In the genomic region with DNA sequence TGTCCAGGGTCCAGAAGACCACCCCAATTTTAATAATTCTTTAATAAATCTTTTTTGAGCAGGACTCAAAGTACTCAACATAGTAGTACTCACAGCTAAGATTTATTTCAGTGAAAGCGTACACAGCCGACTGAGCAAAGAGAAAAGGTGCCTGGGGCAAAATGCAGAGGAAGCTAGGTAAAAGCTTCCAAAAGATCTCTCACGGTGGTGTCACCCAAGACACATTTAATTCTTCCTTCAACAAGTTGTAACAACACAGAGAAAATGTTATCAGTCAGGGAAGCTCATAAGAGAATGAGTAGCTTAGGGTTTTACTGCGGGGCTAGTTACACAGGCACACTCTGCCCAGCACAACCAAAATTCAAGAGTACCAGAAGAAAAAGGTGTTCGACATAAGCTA, we compare ENCODE assay signal across 19 cellular contexts.
A peak's percentile ranks its signal among the peaks of the same experiment; 100 is the strongest.
DNase-seq lines count a peak whose midpoint lies in the region; ATAC-seq, FAIRE-seq and TF ChIP-seq lines count a peak whose summit lies in the region.
"Had no signal": no experiment of that assay in that cellular context is flagged by ENCODE, and none has a peak within 500 bp of the region (broad histone marks: within the 10 kb centered on the region; RNA-seq: fewer than 3 reads in every experiment).

No MANE protein-coding gene starts in this region.

- H3K27ac ChIP-seq in astrocyte (ENCODE audit: low read depth, low read length) (no peak overlapping the region), foreskin keratinocyte (no peak overlapping the region), A673 (ENCODE audit: low read depth, low read length, poor library complexity, severe bottlenecking) (no peak overlapping the region)
- H3K27ac ChIP-seq: BLaER1, GM23248 had no signal

- no peak overlapping the region for H3K4me2 ChIP-seq in astrocyte (ENCODE audit: low read length)
- H3K4me2 ChIP-seq: BLaER1 had no signal

- no peaks in the 10 kb centered on the region for H3K36me3 ChIP-seq in astrocyte (ENCODE audit: insufficient read depth, low read length)
- H3K36me3 ChIP-seq in A673 (ENCODE audit: insufficient read depth, low read length, poor library complexity, severe bottlenecking), result no peaks in the 10 kb centered on the region
- H3K36me3 ChIP-seq: BLaER1, HAP-1 had no signal

- POLR2A ChIA-PET in A673 (lab: Charles Lee; ENCODE audit: low non-redundant PET), result no interaction called here

- TF ChIP-seq CTCF in astrocyte (IDR thresholded peaks at IDR 0.05; ENCODE audit: insufficient read depth, low read depth, low read length), result no peak
- no peak for TF ChIP-seq CTCF in foreskin keratinocyte (conservative IDR thresholded peaks at IDR 0.05)
- no peak for TF ChIP-seq CTCF in A673 (conservative IDR thresholded peaks at IDR 0.05; ENCODE audit: low read depth, low read length)

- H3K4me3 ChIP-seq in astrocyte (ENCODE audit: insufficient read depth, low read depth, low read length) (no peak overlapping the region), A673 (ENCODE audit: low read depth, low read length, poor library complexity, severe bottlenecking) (no peak overlapping the region)
- H3K4me3 ChIP-seq: BLaER1, GM12878, GM23248, HAP-1 had no signal

- H3K4me3 Mint-ChIP-seq in astrocyte (ENCODE audit: unreplicated experiment), result no peak overlapping the region
- H3K4me3 Mint-ChIP-seq: CD14-positive monocyte had no signal

- H3K9me3 Mint-ChIP-seq in astrocyte (ENCODE audit: unreplicated experiment), result no peaks in the 10 kb centered on the region
- no peaks in the 10 kb centered on the region for H3K9me3 Mint-ChIP-seq in activated naive CD4-positive, alpha-beta T cell treated with anti-CD3 and anti-CD28 coated beads, Interleukin-2, amount 50 U/mL, for 72 hours

- H3K9me3 ChIP-seq in astrocyte (ENCODE audit: insufficient read depth, low read depth, low read length), result no peaks in the 10 kb centered on the region
- H3K9me3 ChIP-seq in A673 (ENCODE audit: low read depth, low read length, poor library complexity, severe bottlenecking), result no peaks in the 10 kb centered on the region
- H3K9me3 ChIP-seq: BLaER1, HAP-1 had no signal

- no peaks in the 10 kb centered on the region for H3K79me2 ChIP-seq in astrocyte (ENCODE audit: insufficient read depth, low read length)

- CTCF ChIA-PET in A673 (lab: Charles Lee), result no interaction called here

- ATAC-seq in foreskin keratinocyte (peak; percentile 83), GM19023 (IDR thresholded peaks at IDR 0.05; ENCODE audit: unreplicated experiment) (no peak)
- no peak for ATAC-seq in activated naive CD4-positive, alpha-beta T cell treated with anti-CD3 and anti-CD28 coated beads, Interleukin-2, amount 50 U/mL, for 72 hours
- ATAC-seq: GM12878 had no signal

- intact Hi-C loops in A673 (cut with micrococcal nuclease; ENCODE audit: unreplicated experiment), result no loop called here

- H3K27me3 Mint-ChIP-seq in astrocyte (ENCODE audit: low read depth, unreplicated experiment), result no peaks in the 10 kb centered on the region
- H3K27me3 Mint-ChIP-seq: CD4-positive, alpha-beta memory T cell had no signal

- DNase-seq in ELF-1 (ENCODE audit: low read depth, low spot score), result peak; percentile 49
- DNase-seq in M059J (ENCODE audit: low read depth), result peak; percentile 9
- no peak for DNase-seq in astrocyte (ENCODE audit: low read depth)
- peak; percentile 37 to 72 for DNase-seq in foreskin keratinocyte
- no peak for DNase-seq in activated naive CD4-positive, alpha-beta T cell treated with anti-CD3 and anti-CD28 coated beads, Interleukin-2, amount 50 U/mL, for 72 hours (ENCODE audit: low spot score in 2 of 2)
- no peak for DNase-seq in NCI-H2196 (lab: John Stamatoyannopoulos, UW; ENCODE audit: unreplicated experiment)
- DNase-seq in A673 (ENCODE audit: low spot score), result no peak
- DNase-seq: AML-193; CD4-positive, alpha-beta memory T cell; DMS153; DMS79; GM23248 had no signal

- H2AFZ ChIP-seq in astrocyte (ENCODE audit: low read depth, low read length), result no peak overlapping the region
- H2AFZ ChIP-seq: GM23248 had no signal

- H3K27ac Mint-ChIP-seq in astrocyte (ENCODE audit: unreplicated experiment), result no peak overlapping the region
- no peak overlapping the region for H3K27ac Mint-ChIP-seq in activated naive CD4-positive, alpha-beta T cell treated with anti-CD3 and anti-CD28 coated beads, Interleukin-2, amount 50 U/mL, for 72 hours
- H3K27ac Mint-ChIP-seq: CD14-positive monocyte; CD4-positive, alpha-beta memory T cell had no signal

- H3K4me1 Mint-ChIP-seq in astrocyte (ENCODE audit: low read depth, unreplicated experiment), result peaks cover 2% of the 10 kb centered on the region
- H3K4me1 Mint-ChIP-seq: CD14-positive monocyte; CD4-positive, alpha-beta memory T cell had no signal

- no peaks in the 10 kb centered on the region for H4K20me1 ChIP-seq in astrocyte (ENCODE audit: insufficient read depth, low read length)
- H4K20me1 ChIP-seq: BLaER1 had no signal

- H3K36me3 Mint-ChIP-seq in astrocyte (ENCODE audit: low read depth, unreplicated experiment), result no peaks in the 10 kb centered on the region
- no peaks in the 10 kb centered on the region for H3K36me3 Mint-ChIP-seq in activated naive CD4-positive, alpha-beta T cell treated with anti-CD3 and anti-CD28 coated beads, Interleukin-2, amount 50 U/mL, for 72 hours
- H3K36me3 Mint-ChIP-seq: CD14-positive monocyte; CD4-positive, alpha-beta memory T cell had no signal

- FAIRE-seq in astrocyte (lab: Jason Lieb, UNC), result peak; percentile 26
- FAIRE-seq: A204.1, GM12878, GM19239 had no signal

- H3K27me3 ChIP-seq in astrocyte (ENCODE audit: insufficient read depth, low read length) (no peaks in the 10 kb centered on the region), foreskin keratinocyte (no peaks in the 10 kb centered on the region), A673 (replicated peaks; ENCODE audit: insufficient read depth, low read depth, low read length, poor library complexity) (no peaks in the 10 kb centered on the region)

- no TSS peak for BruUV-seq in A673 (replicated peaks; lab: Mats Ljungman, UMichigan)

- H3K9ac ChIP-seq in astrocyte (ENCODE audit: low read length), result no peak overlapping the region
- H3K9ac ChIP-seq: BLaER1, GM23248 had no signal

- H3K4me1 ChIP-seq in astrocyte (ENCODE audit: insufficient read depth, low read length) (no peaks in the 10 kb centered on the region), foreskin keratinocyte (peaks cover 4% of the 10 kb centered on the region), A673 (ENCODE audit: insufficient read depth, low read length, poor library complexity, severe bottlenecking) (no peaks in the 10 kb centered on the region)
- H3K4me1 ChIP-seq: BLaER1, HAP-1 had no signal

Comparison
In these comparisons a context has a peak if more than half of its experiments do, and no peak if none do; other contexts are left out.
1. DNase-seq: peak in ELF-1 (single experiment), M059J (single experiment) and foreskin keratinocyte (2 of 2); none in astrocyte (single experiment), activated naive CD4-positive, alpha-beta T cell treated with anti-CD3 and anti-CD28 coated beads, Interleukin-2, amount 50 U/mL, for 72 hours (0 of 2), NCI-H2196 (single experiment) and A673 (single experiment).